In genomic region chr1:192702212-192702993, GRCh38 we compare ENCODE assay signal across 1 cellular context.
TF ChIP-seq lines count a peak whose summit lies in the region.

No MANE protein-coding gene starts in this region.

TF ChIP-seq in HepG2, 621 proteins besides CTCF, POLR2A, EP300 and RAD21 (continued from another document and continues in another):
- TF ChIP-seq, protein P1, sequence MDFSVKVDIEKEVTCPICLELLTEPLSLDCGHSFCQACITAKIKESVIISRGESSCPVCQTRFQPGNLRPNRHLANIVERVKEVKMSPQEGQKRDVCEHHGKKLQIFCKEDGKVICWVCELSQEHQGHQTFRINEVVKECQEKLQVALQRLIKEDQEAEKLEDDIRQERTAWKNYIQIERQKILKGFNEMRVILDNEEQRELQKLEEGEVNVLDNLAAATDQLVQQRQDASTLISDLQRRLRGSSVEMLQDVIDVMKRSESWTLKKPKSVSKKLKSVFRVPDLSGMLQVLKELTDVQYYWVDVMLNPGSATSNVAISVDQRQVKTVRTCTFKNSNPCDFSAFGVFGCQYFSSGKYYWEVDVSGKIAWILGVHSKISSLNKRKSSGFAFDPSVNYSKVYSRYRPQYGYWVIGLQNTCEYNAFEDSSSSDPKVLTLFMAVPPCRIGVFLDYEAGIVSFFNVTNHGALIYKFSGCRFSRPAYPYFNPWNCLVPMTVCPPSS (IDR thresholded peaks at IDR 0.05) = no peak
- no peak for TF ChIP-seq HIC2 (CRISPR knock-in tag; IDR thresholded peaks at IDR 0.05; ENCODE audit: low read depth)
- TF ChIP-seq ZNF3 (CRISPR knock-in tag; IDR thresholded peaks at IDR 0.05) = no peak
- no peak for TF ChIP-seq ZFP37 (CRISPR knock-in tag; IDR thresholded peaks at IDR 0.05; ENCODE audit: borderline replicate concordance)
- TF ChIP-seq, protein P2, sequence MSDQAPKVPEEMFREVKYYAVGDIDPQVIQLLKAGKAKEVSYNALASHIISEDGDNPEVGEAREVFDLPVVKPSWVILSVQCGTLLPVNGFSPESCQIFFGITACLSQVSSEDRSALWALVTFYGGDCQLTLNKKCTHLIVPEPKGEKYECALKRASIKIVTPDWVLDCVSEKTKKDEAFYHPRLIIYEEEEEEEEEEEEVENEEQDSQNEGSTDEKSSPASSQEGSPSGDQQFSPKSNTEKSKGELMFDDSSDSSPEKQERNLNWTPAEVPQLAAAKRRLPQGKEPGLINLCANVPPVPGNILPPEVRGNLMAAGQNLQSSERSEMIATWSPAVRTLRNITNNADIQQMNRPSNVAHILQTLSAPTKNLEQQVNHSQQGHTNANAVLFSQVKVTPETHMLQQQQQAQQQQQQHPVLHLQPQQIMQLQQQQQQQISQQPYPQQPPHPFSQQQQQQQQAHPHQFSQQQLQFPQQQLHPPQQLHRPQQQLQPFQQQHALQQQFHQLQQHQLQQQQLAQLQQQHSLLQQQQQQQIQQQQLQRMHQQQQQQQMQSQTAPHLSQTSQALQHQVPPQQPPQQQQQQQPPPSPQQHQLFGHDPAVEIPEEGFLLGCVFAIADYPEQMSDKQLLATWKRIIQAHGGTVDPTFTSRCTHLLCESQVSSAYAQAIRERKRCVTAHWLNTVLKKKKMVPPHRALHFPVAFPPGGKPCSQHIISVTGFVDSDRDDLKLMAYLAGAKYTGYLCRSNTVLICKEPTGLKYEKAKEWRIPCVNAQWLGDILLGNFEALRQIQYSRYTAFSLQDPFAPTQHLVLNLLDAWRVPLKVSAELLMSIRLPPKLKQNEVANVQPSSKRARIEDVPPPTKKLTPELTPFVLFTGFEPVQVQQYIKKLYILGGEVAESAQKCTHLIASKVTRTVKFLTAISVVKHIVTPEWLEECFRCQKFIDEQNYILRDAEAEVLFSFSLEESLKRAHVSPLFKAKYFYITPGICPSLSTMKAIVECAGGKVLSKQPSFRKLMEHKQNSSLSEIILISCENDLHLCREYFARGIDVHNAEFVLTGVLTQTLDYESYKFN (CRISPR knock-in tag; conservative IDR thresholded peaks at IDR 0.05) = peak; percentile 81
- TF ChIP-seq ATF2 (CRISPR knock-in tag; IDR thresholded peaks at IDR 0.05) = no peak; the same call in 1 of the 2 replicates
- no peak for TF ChIP-seq ZNF138 (CRISPR knock-in tag; IDR thresholded peaks at IDR 0.05; ENCODE audit: low read depth)
- TF ChIP-seq ZNF44 (CRISPR knock-in tag; IDR thresholded peaks at IDR 0.05) = no peak
- TF ChIP-seq, protein P3, sequence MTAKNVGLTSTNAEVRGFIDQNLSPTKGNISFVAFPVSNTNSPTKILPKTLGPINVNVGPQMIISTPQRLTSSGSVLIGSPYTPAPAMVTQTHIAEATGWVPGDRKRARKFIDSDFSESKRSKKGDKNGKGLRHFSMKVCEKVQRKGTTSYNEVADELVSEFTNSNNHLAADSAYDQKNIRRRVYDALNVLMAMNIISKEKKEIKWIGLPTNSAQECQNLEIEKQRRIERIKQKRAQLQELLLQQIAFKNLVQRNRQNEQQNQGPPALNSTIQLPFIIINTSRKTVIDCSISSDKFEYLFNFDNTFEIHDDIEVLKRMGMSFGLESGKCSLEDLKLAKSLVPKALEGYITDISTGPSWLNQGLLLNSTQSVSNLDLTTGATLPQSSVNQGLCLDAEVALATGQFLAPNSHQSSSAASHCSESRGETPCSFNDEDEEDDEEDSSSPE (CRISPR knock-in tag; IDR thresholded peaks at IDR 0.05) = no peak
- TF ChIP-seq ZNF775 (CRISPR knock-in tag; IDR thresholded peaks at IDR 0.05; ENCODE audit: borderline replicate concordance) = no peak
- no peak; the same call in 1 of the 2 replicates for TF ChIP-seq TBX2 (CRISPR knock-in tag; IDR thresholded peaks at IDR 0.05; ENCODE audit: borderline replicate concordance)
- TF ChIP-seq, protein P4, sequence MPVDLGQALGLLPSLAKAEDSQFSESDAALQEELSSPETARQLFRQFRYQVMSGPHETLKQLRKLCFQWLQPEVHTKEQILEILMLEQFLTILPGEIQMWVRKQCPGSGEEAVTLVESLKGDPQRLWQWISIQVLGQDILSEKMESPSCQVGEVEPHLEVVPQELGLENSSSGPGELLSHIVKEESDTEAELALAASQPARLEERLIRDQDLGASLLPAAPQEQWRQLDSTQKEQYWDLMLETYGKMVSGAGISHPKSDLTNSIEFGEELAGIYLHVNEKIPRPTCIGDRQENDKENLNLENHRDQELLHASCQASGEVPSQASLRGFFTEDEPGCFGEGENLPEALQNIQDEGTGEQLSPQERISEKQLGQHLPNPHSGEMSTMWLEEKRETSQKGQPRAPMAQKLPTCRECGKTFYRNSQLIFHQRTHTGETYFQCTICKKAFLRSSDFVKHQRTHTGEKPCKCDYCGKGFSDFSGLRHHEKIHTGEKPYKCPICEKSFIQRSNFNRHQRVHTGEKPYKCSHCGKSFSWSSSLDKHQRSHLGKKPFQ (CRISPR knock-in tag; IDR thresholded peaks at IDR 0.05; ENCODE audit: insufficient replicate concordance) = no peak
- TF ChIP-seq HOXA9 (CRISPR knock-in tag; IDR thresholded peaks at IDR 0.05; ENCODE audit: borderline replicate concordance) = no peak
- TF ChIP-seq DNMT1 (CRISPR knock-in tag; IDR thresholded peaks at IDR 0.05) = no peak
- TF ChIP-seq MBD4 (IDR thresholded peaks at IDR 0.05; ENCODE audit: borderline replicate concordance, low read length) = peak; percentile 46; the same call in 1 of the 2 replicates
- TF ChIP-seq PLRG1 (conservative IDR thresholded peaks at IDR 0.05) = no peak
- TF ChIP-seq NFIC (IDR thresholded peaks at IDR 0.05; ENCODE audit: low read length) = peak; percentile 90
- TF ChIP-seq SMARCC2 (IDR thresholded peaks at IDR 0.05) = no peak
- peak; percentile 46; the same call in 1 of the 2 replicates for TF ChIP-seq ZBTB25 (CRISPR knock-in tag; IDR thresholded peaks at IDR 0.05)
- no peak for TF ChIP-seq NFRKB (IDR thresholded peaks at IDR 0.05)
- no peak for TF ChIP-seq SNAI1 (CRISPR knock-in tag; IDR thresholded peaks at IDR 0.05; ENCODE audit: borderline replicate concordance)
- TF ChIP-seq TMF1 (CRISPR knock-in tag; IDR thresholded peaks at IDR 0.05; ENCODE audit: low read depth) = no peak
- TF ChIP-seq HDAC2 (CRISPR knock-in tag; IDR thresholded peaks at IDR 0.05) = peak; percentile 38; the same call in 1 of the 2 replicates
- peak; percentile 40; the same call in 1 of the 2 replicates for TF ChIP-seq THAP11 (CRISPR knock-in tag; IDR thresholded peaks at IDR 0.05)
- TF ChIP-seq TP53 (CRISPR knock-in tag; conservative IDR thresholded peaks at IDR 0.05) = no peak
- no peak for TF ChIP-seq ZNF724P (CRISPR knock-in tag; IDR thresholded peaks at IDR 0.05; ENCODE audit: borderline replicate concordance)
- no peak for TF ChIP-seq MEIS1 (CRISPR knock-in tag; IDR thresholded peaks at IDR 0.05; ENCODE audit: borderline replicate concordance)
- TF ChIP-seq NAIF1 (CRISPR knock-in tag; IDR thresholded peaks at IDR 0.05; ENCODE audit: borderline replicate concordance) = no peak
- TF ChIP-seq, protein P5, sequence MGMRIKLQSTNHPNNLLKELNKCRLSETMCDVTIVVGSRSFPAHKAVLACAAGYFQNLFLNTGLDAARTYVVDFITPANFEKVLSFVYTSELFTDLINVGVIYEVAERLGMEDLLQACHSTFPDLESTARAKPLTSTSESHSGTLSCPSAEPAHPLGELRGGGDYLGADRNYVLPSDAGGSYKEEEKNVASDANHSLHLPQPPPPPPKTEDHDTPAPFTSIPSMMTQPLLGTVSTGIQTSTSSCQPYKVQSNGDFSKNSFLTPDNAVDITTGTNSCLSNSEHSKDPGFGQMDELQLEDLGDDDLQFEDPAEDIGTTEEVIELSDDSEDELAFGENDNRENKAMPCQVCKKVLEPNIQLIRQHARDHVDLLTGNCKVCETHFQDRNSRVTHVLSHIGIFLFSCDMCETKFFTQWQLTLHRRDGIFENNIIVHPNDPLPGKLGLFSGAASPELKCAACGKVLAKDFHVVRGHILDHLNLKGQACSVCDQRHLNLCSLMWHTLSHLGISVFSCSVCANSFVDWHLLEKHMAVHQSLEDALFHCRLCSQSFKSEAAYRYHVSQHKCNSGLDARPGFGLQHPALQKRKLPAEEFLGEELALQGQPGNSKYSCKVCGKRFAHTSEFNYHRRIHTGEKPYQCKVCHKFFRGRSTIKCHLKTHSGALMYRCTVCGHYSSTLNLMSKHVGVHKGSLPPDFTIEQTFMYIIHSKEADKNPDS (CRISPR knock-in tag; IDR thresholded peaks at IDR 0.05) = no peak
- TF ChIP-seq ELF4 (CRISPR knock-in tag; IDR thresholded peaks at IDR 0.05; ENCODE audit: borderline replicate concordance) = no peak
- no peak for TF ChIP-seq ZSCAN31 (CRISPR knock-in tag; IDR thresholded peaks at IDR 0.05; ENCODE audit: low read depth)
- no peak for TF ChIP-seq ZNF670 (CRISPR knock-in tag; IDR thresholded peaks at IDR 0.05; ENCODE audit: borderline replicate concordance)
- TF ChIP-seq NCOR1 (IDR thresholded peaks at IDR 0.05; ENCODE audit: borderline replicate concordance, low read length) = peak; percentile 71; the same call in 1 of the 2 replicates
- no peak for TF ChIP-seq ZNF879 (CRISPR knock-in tag; IDR thresholded peaks at IDR 0.05)
- TF ChIP-seq, protein P6, sequence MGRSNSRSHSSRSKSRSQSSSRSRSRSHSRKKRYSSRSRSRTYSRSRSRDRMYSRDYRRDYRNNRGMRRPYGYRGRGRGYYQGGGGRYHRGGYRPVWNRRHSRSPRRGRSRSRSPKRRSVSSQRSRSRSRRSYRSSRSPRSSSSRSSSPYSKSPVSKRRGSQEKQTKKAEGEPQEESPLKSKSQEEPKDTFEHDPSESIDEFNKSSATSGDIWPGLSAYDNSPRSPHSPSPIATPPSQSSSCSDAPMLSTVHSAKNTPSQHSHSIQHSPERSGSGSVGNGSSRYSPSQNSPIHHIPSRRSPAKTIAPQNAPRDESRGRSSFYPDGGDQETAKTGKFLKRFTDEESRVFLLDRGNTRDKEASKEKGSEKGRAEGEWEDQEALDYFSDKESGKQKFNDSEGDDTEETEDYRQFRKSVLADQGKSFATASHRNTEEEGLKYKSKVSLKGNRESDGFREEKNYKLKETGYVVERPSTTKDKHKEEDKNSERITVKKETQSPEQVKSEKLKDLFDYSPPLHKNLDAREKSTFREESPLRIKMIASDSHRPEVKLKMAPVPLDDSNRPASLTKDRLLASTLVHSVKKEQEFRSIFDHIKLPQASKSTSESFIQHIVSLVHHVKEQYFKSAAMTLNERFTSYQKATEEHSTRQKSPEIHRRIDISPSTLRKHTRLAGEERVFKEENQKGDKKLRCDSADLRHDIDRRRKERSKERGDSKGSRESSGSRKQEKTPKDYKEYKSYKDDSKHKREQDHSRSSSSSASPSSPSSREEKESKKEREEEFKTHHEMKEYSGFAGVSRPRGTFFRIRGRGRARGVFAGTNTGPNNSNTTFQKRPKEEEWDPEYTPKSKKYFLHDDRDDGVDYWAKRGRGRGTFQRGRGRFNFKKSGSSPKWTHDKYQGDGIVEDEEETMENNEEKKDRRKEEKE (IDR thresholded peaks at IDR 0.05) = no peak
- no peak for TF ChIP-seq HNRNPLL (IDR thresholded peaks at IDR 0.05; ENCODE audit: low read depth, low read length, poor library complexity, severe bottlenecking)
- peak; percentile 50; the same call in 1 of the 2 replicates for TF ChIP-seq ZNF121 (CRISPR knock-in tag; IDR thresholded peaks at IDR 0.05)
- TF ChIP-seq FUBP1 (CRISPR knock-in tag; IDR thresholded peaks at IDR 0.05; ENCODE audit: borderline replicate concordance) = no peak
- no peak for TF ChIP-seq MXD3 (CRISPR knock-in tag; IDR thresholded peaks at IDR 0.05)
